34 cellular contexts compared by ENCODE assay signal in genomic region chr17:71649986-71650385, GRCh38.
A peak's percentile ranks its signal among the peaks of the same experiment; 100 is the strongest.
DNase-seq lines count a peak whose midpoint lies in the region; ATAC-seq and TF ChIP-seq lines count a peak whose summit lies in the region.
"Had no signal": no experiment of that assay in that cellular context is flagged by ENCODE, and none has a peak within 500 bp of the region (broad histone marks: within the 10 kb centered on the region; RNA-seq: fewer than 3 reads in every experiment).

No MANE protein-coding gene starts in this region.

- peak; percentile 19 for DNase-seq in AG09319 (ENCODE audit: extremely low read depth, low read depth)
- peak; percentile 58 for DNase-seq in M059J (ENCODE audit: low read depth)
- DNase-seq in choroid plexus epithelial cell (ENCODE audit: low read depth): peak; percentile 22
- no peak for DNase-seq in osteoblast (ENCODE audit: insufficient read length, low spot score, missing footprints)
- no peak for DNase-seq in medulla oblongata (ENCODE audit: extremely low spot score)
- no peak for DNase-seq in GM23338 (ENCODE audit: low spot score)
- no peak for DNase-seq in NCI-H82 (lab: John Stamatoyannopoulos, UW)
- DNase-seq in tibial nerve (ENCODE audit: low spot score in 2 of 2): no peak
- DNase-seq: activated CD8-positive, alpha-beta T cell treated with anti-CD3 and anti-CD28 coated beads for 36 hours; BE2C; CD8-positive, alpha-beta T cell; cerebellar nuclear complex; gastrocnemius medialis; H9; Karpas-422; NCI-H1436; NCI-H2081 treated with DMSO at 0.1 percent for 48 hours; NCI-H748 treated with DMSO at 0.1 percent for 48 hours; occipital lobe; psoas muscle; SHP77 treated with DMSO at 0.1 percent for 48 hours; stimulated activated naive B cell treated with anti-CD40 and anti-IgM and Interleukin-4, amounts not matched to agents 10 μg/mL and 1 μg/mL and 100 μg/mL, for 72 hours; substantia nigra; upper lobe of right lung had no signal

- no peak for TF ChIP-seq EP300 in tibial nerve (IDR thresholded peaks at IDR 0.05)

- H4K20me1 ChIP-seq in osteoblast (ENCODE audit: insufficient read depth, low read length): no peaks in the 10 kb centered on the region
- H4K20me1 ChIP-seq in GM23338 (replicated peaks; ENCODE audit: insufficient read depth): no peaks in the 10 kb centered on the region

- no peaks in the 10 kb centered on the region for H3K4me1 Mint-ChIP-seq in GM23338
- H3K4me1 Mint-ChIP-seq: activated T-helper 17 cell treated with anti-CD3 and anti-CD28 coated beads, Interleukin-2, amount 50 U/mL, for 72 hours; stimulated activated naive B cell treated with anti-CD40 and anti-IgM and Interleukin-4, amounts not matched to agents 10 μg/mL and 1 μg/mL and 100 μg/mL, for 72 hours had no signal

- 79 to 86% methylated on average over 1 of the region's 1 CpG for WGBS in tibial nerve, 2 donors

- no peak overlapping the region for H3K4me2 ChIP-seq in osteoblast (ENCODE audit: insufficient read depth, low read length)
- H3K4me2 ChIP-seq in GM23338: no peak overlapping the region
- H3K4me2 ChIP-seq: A549 had no signal

- ATAC-seq in GM23338: no peak
- ATAC-seq: A549; activated CD8-positive, alpha-beta T cell treated with anti-CD3 and anti-CD28 coated beads for 36 hours; activated naive CD4-positive, alpha-beta T cell treated with anti-CD3 and anti-CD28 coated beads, Interleukin-2, amount 50 U/mL, for 72 hours; activated T-helper 17 cell treated with anti-CD3 and anti-CD28 coated beads, Interleukin-2, amount 50 U/mL, for 72 hours; CD8-positive, alpha-beta T cell; esophagus mucosa; gastrocnemius medialis; HepG2; natural killer cell treated with Interleukin-12 subunit alpha and Interleukin-12 subunit beta and Interleukin-15 and Interleukin-18, amount 100 ng/mL, for 72 hours; Panc1; psoas muscle; stimulated activated naive B cell treated with anti-CD40 and anti-IgM and Interleukin-4, amounts not matched to agents 10 μg/mL and 1 μg/mL and 100 μg/mL, for 72 hours; upper lobe of right lung had no signal

- H3K4me1 ChIP-seq in osteoblast (ENCODE audit: insufficient read depth, low read length) (no peaks in the 10 kb centered on the region), GM23338 (ENCODE audit: insufficient read depth) (no peaks in the 10 kb centered on the region), tibial nerve (no peaks in the 10 kb centered on the region)
- H3K4me1 ChIP-seq: A549, ascending aorta, gastrocnemius medialis, psoas muscle, upper lobe of right lung had no signal

- TF ChIP-seq CTCF in AG09319 (IDR thresholded peaks at IDR 0.05; ENCODE audit: low read depth, low read length) (no peak), choroid plexus epithelial cell (conservative IDR thresholded peaks at IDR 0.05; ENCODE audit: low read depth, low read length) (no peak), osteoblast (IDR thresholded peaks at IDR 0.05; ENCODE audit: extremely low read depth, low read depth, low read length) (no peak), GM23338 (conservative IDR thresholded peaks at IDR 0.05; ENCODE audit: low read depth in 2 of 2) (no peak), tibial nerve (IDR thresholded peaks at IDR 0.05) (no peak)

- H3K9me2 ChIP-seq in GM23338 (ENCODE audit: insufficient read depth): no peaks in the 10 kb centered on the region

- H3K79me2 ChIP-seq in osteoblast (ENCODE audit: insufficient read depth, low read length): no peaks in the 10 kb centered on the region
- H3K79me2 ChIP-seq in GM23338 (replicated peaks; ENCODE audit: insufficient read depth): no peaks in the 10 kb centered on the region

- no peaks in the 10 kb centered on the region for H3K9me3 ChIP-seq in osteoblast (ENCODE audit: low read depth, low read length)
- H3K9me3 ChIP-seq in tibial nerve: peaks cover 0 to 20% (median 5%) of the 10 kb centered on the region in 4 donors
- H3K9me3 ChIP-seq: BE2C, gastrocnemius medialis, upper lobe of right lung had no signal

- no peak overlapping the region for H3K27ac Mint-ChIP-seq in GM23338
- H3K27ac Mint-ChIP-seq: activated CD8-positive, alpha-beta T cell treated with anti-CD3 and anti-CD28 coated beads for 36 hours; activated naive CD4-positive, alpha-beta T cell treated with anti-CD3 and anti-CD28 coated beads, Interleukin-2, amount 50 U/mL, for 72 hours; activated T-helper 17 cell treated with anti-CD3 and anti-CD28 coated beads, Interleukin-2, amount 50 U/mL, for 72 hours; CD8-positive, alpha-beta T cell; H9; natural killer cell treated with Interleukin-12 subunit alpha and Interleukin-12 subunit beta and Interleukin-15 and Interleukin-18, amount 100 ng/mL, for 72 hours; stimulated activated naive B cell treated with anti-CD40 and anti-IgM and Interleukin-4, amounts not matched to agents 10 μg/mL and 1 μg/mL and 100 μg/mL, for 72 hours; T-helper 2 cell treated with Interferon-gamma antibody and Interleukin-4, amounts not matched to agents 5 μg/mL and 100 μg/mL, for 36 hours had no signal

- H3K27me3 ChIP-seq in osteoblast (ENCODE audit: insufficient read depth, low read length) (no peaks in the 10 kb centered on the region), GM23338 (ENCODE audit: insufficient read depth) (no peaks in the 10 kb centered on the region), tibial nerve (no peaks in the 10 kb centered on the region)
- H3K27me3 ChIP-seq: ascending aorta, BE2C, gastrocnemius medialis, upper lobe of right lung had no signal

- H3F3A ChIP-seq in GM23338 (replicated peaks; ENCODE audit: low read depth): no peaks in the 10 kb centered on the region

- H2AFZ ChIP-seq in osteoblast (ENCODE audit: low read length): peak overlapping the region; percentile 13
- H2AFZ ChIP-seq in GM23338: no peak overlapping the region

- no peak overlapping the region for H3K27ac ChIP-seq in osteoblast (ENCODE audit: low read depth, low read length)
- no peak overlapping the region for H3K27ac ChIP-seq in GM23338 (ENCODE audit: low read depth)
- H3K27ac ChIP-seq in tibial nerve: no peak overlapping the region
- H3K27ac ChIP-seq: A549, ascending aorta, gastrocnemius medialis, psoas muscle, upper lobe of right lung had no signal

- no peak for TF ChIP-seq POLR2A in tibial nerve (IDR thresholded peaks at IDR 0.05)

- peaks cover 8% of the 10 kb centered on the region; the same call in 1 of the 3 replicates for H3K36me3 Mint-ChIP-seq in GM23338 (ENCODE audit: low read depth)
- H3K36me3 Mint-ChIP-seq: CD8-positive, alpha-beta T cell; stimulated activated naive B cell treated with anti-CD40 and anti-IgM and Interleukin-4, amounts not matched to agents 10 μg/mL and 1 μg/mL and 100 μg/mL, for 72 hours had no signal

- H3K4me3 Mint-ChIP-seq in GM23338: no peak overlapping the region
- H3K4me3 Mint-ChIP-seq: activated CD8-positive, alpha-beta T cell treated with anti-CD3 and anti-CD28 coated beads for 36 hours; activated T-helper 17 cell treated with anti-CD3 and anti-CD28 coated beads, Interleukin-2, amount 50 U/mL, for 72 hours; CD8-positive, alpha-beta T cell; H9; natural killer cell treated with Interleukin-12 subunit alpha and Interleukin-12 subunit beta and Interleukin-15 and Interleukin-18, amount 100 ng/mL, for 72 hours; stimulated activated naive B cell treated with anti-CD40 and anti-IgM and Interleukin-4, amounts not matched to agents 10 μg/mL and 1 μg/mL and 100 μg/mL, for 72 hours; T-helper 2 cell treated with Interferon-gamma antibody and Interleukin-4, amounts not matched to agents 5 μg/mL and 100 μg/mL, for 36 hours had no signal

- peaks cover 14% of the 10 kb centered on the region; the same call in 2 of the 3 replicates for H3K9me3 Mint-ChIP-seq in GM23338
- H3K9me3 Mint-ChIP-seq: activated T-helper 17 cell treated with anti-CD3 and anti-CD28 coated beads, Interleukin-2, amount 50 U/mL, for 72 hours had no signal

- H3K36me3 ChIP-seq in osteoblast (ENCODE audit: insufficient read depth, low read length) (no peaks in the 10 kb centered on the region), GM23338 (ENCODE audit: insufficient read depth) (no peaks in the 10 kb centered on the region), tibial nerve (no peaks in the 10 kb centered on the region)
- H3K36me3 ChIP-seq: ascending aorta, BE2C, gastrocnemius medialis, upper lobe of right lung had no signal

- H3K4me3 ChIP-seq in choroid plexus epithelial cell (ENCODE audit: low read depth, low read length) (no peak overlapping the region), osteoblast (ENCODE audit: insufficient read depth, low read length) (no peak overlapping the region), GM23338 (no peak overlapping the region), tibial nerve (no peak overlapping the region)
- H3K4me3 ChIP-seq: A549, ascending aorta, gastrocnemius medialis, lung, psoas muscle, upper lobe of right lung had no signal

- H3K27me3 Mint-ChIP-seq in GM23338 (ENCODE audit: insufficient read depth, low read depth, poor library complexity): no peaks in the 10 kb centered on the region
- H3K27me3 Mint-ChIP-seq: activated CD8-positive, alpha-beta T cell treated with anti-CD3 and anti-CD28 coated beads for 36 hours; activated T-helper 17 cell treated with anti-CD3 and anti-CD28 coated beads, Interleukin-2, amount 50 U/mL, for 72 hours; natural killer cell treated with Interleukin-12 subunit alpha and Interleukin-12 subunit beta and Interleukin-15 and Interleukin-18, amount 100 ng/mL, for 72 hours; stimulated activated naive B cell treated with anti-CD40 and anti-IgM and Interleukin-4, amounts not matched to agents 10 μg/mL and 1 μg/mL and 100 μg/mL, for 72 hours had no signal

TF ChIP-seq in GM23338, 12 proteins besides CTCF, POLR2A, EP300 and RAD21 (continues in another document):
- TF ChIP-seq EZH2phosphoT487 (IDR thresholded peaks at IDR 0.05; ENCODE audit: unreplicated experiment) (no peak), ETS1 (IDR thresholded peaks at IDR 0.05) (no peak), JUNB (IDR thresholded peaks at IDR 0.05; ENCODE audit: unreplicated experiment) (no peak)

Comparison
In these comparisons a context has a peak if more than half of its experiments do, and no peak if none do; other contexts are left out.
1. DNase-seq: peak in AG09319 (single experiment), M059J (single experiment) and choroid plexus epithelial cell (single experiment); none in osteoblast (single experiment), medulla oblongata (single experiment), GM23338 (single experiment), NCI-H82 (single experiment) and tibial nerve (0 of 2).